Comparison of ENCODE assay signal across 13 cellular contexts in genomic region chr11:34055218-34056000, GRCh38. TPM values are rescaled to one million over a fixed set of nuclear protein-coding genes. Genes with fewer than 3 reads are reported as not detected.
DNase-seq lines count a peak whose midpoint lies in the region; ATAC-seq and TF ChIP-seq lines count a peak whose summit lies in the region.
"Had no signal": no experiment of that assay in that cellular context is flagged by ENCODE, and none has a peak within 500 bp of the region (broad histone marks: within the 10 kb centered on the region; RNA-seq: fewer than 3 reads in every experiment).

No MANE protein-coding gene starts in this region.

- H3K4me2 ChIP-seq in SU-DHL-6 (ENCODE audit: low read depth, low read length, poor library complexity, severe bottlenecking) (peak overlapping the region; percentile 89), fibroblast of lung (ENCODE audit: extremely low read depth, insufficient read depth, low read length) (peak overlapping the region; percentile 71)

- TF ChIP-seq CTCF in SU-DHL-6 (IDR thresholded peaks at IDR 0.05; ENCODE audit: insufficient read depth, low read length, poor library complexity, severe bottlenecking) (no peak), fibroblast of lung (conservative IDR thresholded peaks at IDR 0.05 in 1 of 2, IDR thresholded peaks at IDR 0.05 in 1 of 2; ENCODE audit: low read depth in 1 of 2, low read length in 2 of 2) (no peak)

- H4K20me1 ChIP-seq in SU-DHL-6 (ENCODE audit: low read depth, low read length) (peaks cover 9% of the 10 kb centered on the region; the same call in 1 of the 2 replicates), fibroblast of lung (ENCODE audit: control insufficient read depth, extremely low read depth, insufficient read depth, low read length) (peaks cover 12% of the 10 kb centered on the region)

- DNase-seq in activated T-cell treated with anti-CD3 and anti-CD28 coated beads, Interleukin-2, amount 50 U/mL, for 24 hours = no peak
- no peak for DNase-seq in activated T-cell treated with anti-CD3 and anti-CD28 coated beads, Interleukin-2, amount 50 U/mL, for 48 hours
- DNase-seq in fibroblast of lung (ENCODE audit: low read depth in 2 of 2) (no peak), SHP77 treated with DMSO at 0.1 percent for 48 hours (lab: John Stamatoyannopoulos, UW) (no peak)
- DNase-seq: activated effector memory CD4-positive, alpha-beta T cell treated with anti-CD3 and anti-CD28 coated beads, Interleukin-2, amount 50 U/mL, for 16 hours; effector CD8-positive, alpha-beta T cell; NCI-H446 treated with DMSO at 0.1 percent for 48 hours; stimulated activated CD4-positive, alpha-beta T cell treated with anti-CD3 and anti-CD28 coated beads, Interleukin-4, amount 100 ng/mL, for 1 hour had no signal

- no peaks in the 10 kb centered on the region for H3K27me3 Mint-ChIP-seq in activated T-cell treated with anti-CD3 and anti-CD28 coated beads, Interleukin-2, amount 50 U/mL, for 24 hours
- no peaks in the 10 kb centered on the region for H3K27me3 Mint-ChIP-seq in stimulated activated memory B cell treated with anti-CD40 and anti-IgM and Interleukin-4, amounts not matched to agents 10 μg/mL and 1 μg/mL and 100 μg/mL, for 72 hours

- no peaks in the 10 kb centered on the region for H3K27me3 ChIP-seq in SU-DHL-6 (ENCODE audit: low read length)
- H3K27me3 ChIP-seq in fibroblast of lung (ENCODE audit: control insufficient read depth, insufficient read depth, low read length) = no peaks in the 10 kb centered on the region
- H3K27me3 ChIP-seq: tibial nerve had no signal

- H3K9me2 ChIP-seq in SU-DHL-6 (replicated peaks; ENCODE audit: insufficient read depth, low read length) = no peaks in the 10 kb centered on the region

- H2AFZ ChIP-seq in SU-DHL-6 (ENCODE audit: low read depth, low read length, severe bottlenecking) (no peak overlapping the region), fibroblast of lung (ENCODE audit: low read length) (no peak overlapping the region)

- peaks cover 53% of the 10 kb centered on the region for H3K4me1 Mint-ChIP-seq in activated T-cell treated with anti-CD3 and anti-CD28 coated beads, Interleukin-2, amount 50 U/mL, for 24 hours (ENCODE audit: low read depth)
- peaks cover 49% of the 10 kb centered on the region for H3K4me1 Mint-ChIP-seq in stimulated activated memory B cell treated with anti-CD40 and anti-IgM and Interleukin-4, amounts not matched to agents 10 μg/mL and 1 μg/mL and 100 μg/mL, for 72 hours

- peaks cover 4% of the 10 kb centered on the region; the same call in 1 of the 2 replicates for H3F3A ChIP-seq in SU-DHL-6 (ENCODE audit: insufficient read depth)

- H3K27ac Mint-ChIP-seq in activated T-cell treated with anti-CD3 and anti-CD28 coated beads, Interleukin-2, amount 50 U/mL, for 24 hours = peak overlapping the region; percentile 76
- peak overlapping the region; percentile 61 for H3K27ac Mint-ChIP-seq in stimulated activated memory B cell treated with anti-CD40 and anti-IgM and Interleukin-4, amounts not matched to agents 10 μg/mL and 1 μg/mL and 100 μg/mL, for 72 hours

- H3K4me3 ChIP-seq in SU-DHL-6 (ENCODE audit: insufficient read depth, low read length, poor library complexity, severe bottlenecking) (no peak overlapping the region), fibroblast of lung (replicated peaks in 1 of 4; ENCODE audit: control extremely low read depth in 1 of 4, insufficient read depth in 1 of 4, low read depth in 3 of 4, low read length in 4 of 4) (peak overlapping the region in 3 of 4 experiments; percentile 1 to 29 (median 11))
- H3K4me3 ChIP-seq: tibial nerve had no signal

- peaks cover 73% of the 10 kb centered on the region for H3K36me3 Mint-ChIP-seq in activated T-cell treated with anti-CD3 and anti-CD28 coated beads, Interleukin-2, amount 50 U/mL, for 24 hours (ENCODE audit: low read depth)
- peaks cover 26% of the 10 kb centered on the region for H3K36me3 Mint-ChIP-seq in stimulated activated memory B cell treated with anti-CD40 and anti-IgM and Interleukin-4, amounts not matched to agents 10 μg/mL and 1 μg/mL and 100 μg/mL, for 72 hours

- peak overlapping the region; percentile 99 for H3K4me3 Mint-ChIP-seq in activated T-cell treated with anti-CD3 and anti-CD28 coated beads, Interleukin-2, amount 50 U/mL, for 24 hours
- peak overlapping the region; percentile 51 for H3K4me3 Mint-ChIP-seq in stimulated activated memory B cell treated with anti-CD40 and anti-IgM and Interleukin-4, amounts not matched to agents 10 μg/mL and 1 μg/mL and 100 μg/mL, for 72 hours

- H3K9me3 Mint-ChIP-seq in activated T-cell treated with anti-CD3 and anti-CD28 coated beads, Interleukin-2, amount 50 U/mL, for 24 hours = no peaks in the 10 kb centered on the region
- no peaks in the 10 kb centered on the region for H3K9me3 Mint-ChIP-seq in stimulated activated memory B cell treated with anti-CD40 and anti-IgM and Interleukin-4, amounts not matched to agents 10 μg/mL and 1 μg/mL and 100 μg/mL, for 72 hours

- H3K79me2 ChIP-seq in SU-DHL-6 (ENCODE audit: insufficient read depth, low read length) (peaks cover 83% of the 10 kb centered on the region), fibroblast of lung (ENCODE audit: control insufficient read depth, insufficient read depth, low read length) (peaks cover 81% of the 10 kb centered on the region)

- H3K27ac ChIP-seq in SU-DHL-6 (ENCODE audit: low read depth, low read length) (no peak overlapping the region), fibroblast of lung (ENCODE audit: insufficient read depth, low read length) (no peak overlapping the region)

- H3K9me3 ChIP-seq in SU-DHL-6 (ENCODE audit: insufficient read depth, low read length) = no peaks in the 10 kb centered on the region
- H3K9me3 ChIP-seq in fibroblast of lung (ENCODE audit: control insufficient read depth, insufficient read depth, low read depth, low read length) = no peaks in the 10 kb centered on the region
- H3K9me3 ChIP-seq: tibial nerve had no signal

- no peak overlapping the region for H3K9ac ChIP-seq in SU-DHL-6 (ENCODE audit: low read length)
- H3K9ac ChIP-seq in fibroblast of lung (ENCODE audit: insufficient read depth, low read length) = no peak overlapping the region

- no peaks in the 10 kb centered on the region; the same call in 1 of the 2 replicates for H3K36me3 ChIP-seq in SU-DHL-6 (ENCODE audit: low read length)
- peaks cover 5% of the 10 kb centered on the region for H3K36me3 ChIP-seq in fibroblast of lung (ENCODE audit: control insufficient read depth, insufficient read depth, low read length)

- no peak for ATAC-seq in stimulated activated memory B cell treated with anti-CD40 and anti-IgM and Interleukin-4, amounts not matched to agents 10 μg/mL and 1 μg/mL and 100 μg/mL, for 72 hours
- ATAC-seq in GM18907 (IDR thresholded peaks at IDR 0.05; ENCODE audit: unreplicated experiment) (no peak), GM21786 (IDR thresholded peaks at IDR 0.05; ENCODE audit: unreplicated experiment) (no peak)

- H3K4me1 ChIP-seq in fibroblast of lung (ENCODE audit: control insufficient read depth, extremely low read depth, insufficient read depth, low read length) = peaks cover 6% of the 10 kb centered on the region

RNA-seq across cellular contexts. Expression of gene CAPRIN1, which starts 3.9 kb away (rescaled TPM):
- 181 and 220 TPM in 2 replicates for total RNA-seq in fibroblast of lung
- polyA plus RNA-seq in fibroblast of lung = 203 and 228 TPM in 2 replicates
- polyA plus RNA-seq in fibroblast of lung (2012) = 144 and 160 TPM in 2 replicates
- 384 and 490 TPM in 2 replicates for polyA minus RNA-seq in fibroblast of lung (ENCODE audit: low replicate concordance)

RNA-seq across cellular contexts. Expression of gene NAT10, which starts 50.0 kb away (rescaled TPM):
- 12.1 and 14.4 TPM in 2 replicates for total RNA-seq in fibroblast of lung
- polyA plus RNA-seq in fibroblast of lung = 21.5 and 33.0 TPM in 2 replicates
- polyA plus RNA-seq in fibroblast of lung (2012) = 21.9 and 35.2 TPM in 2 replicates
- 60.2 and 79.5 TPM in 2 replicates for polyA minus RNA-seq in fibroblast of lung (ENCODE audit: low replicate concordance)
